Comparison of ENCODE assay signal across 15 cellular contexts in the genomic region with DNA sequence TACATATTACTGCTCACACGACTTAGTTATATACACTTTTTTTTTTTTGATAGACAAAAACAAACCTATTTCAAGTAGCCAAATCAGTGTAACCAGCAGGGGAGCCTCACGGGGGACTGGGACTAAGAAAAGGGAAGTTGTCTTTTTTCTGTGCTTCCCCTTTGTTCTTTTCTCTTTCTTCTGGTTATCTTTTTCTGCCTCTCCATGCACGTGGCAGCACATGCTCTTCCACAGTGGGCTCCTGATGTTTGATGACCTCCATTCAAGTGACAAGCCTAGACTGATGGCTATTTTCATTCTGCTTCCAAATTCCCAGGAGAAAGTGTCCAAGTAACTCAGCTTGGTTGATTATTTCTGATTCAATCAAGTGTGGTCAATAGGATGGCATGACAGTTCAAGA.
DNase-seq lines count a peak whose midpoint lies in the region; ATAC-seq and TF ChIP-seq lines count a peak whose summit lies in the region.
"Had no signal": no experiment of that assay in that cellular context is flagged by ENCODE, and none has a peak within 500 bp of the region (broad histone marks: within the 10 kb centered on the region; RNA-seq: fewer than 3 reads in every experiment).

No MANE protein-coding gene starts in this region.

- H3K27me3 Mint-ChIP-seq in nephron progenitor cell (ENCODE audit: low read depth, poor library complexity) = no peaks in the 10 kb centered on the region

- H3K9me3 ChIP-seq in OCI-LY7 (ENCODE audit: low read length) = no peaks in the 10 kb centered on the region
- no peaks in the 10 kb centered on the region for H3K9me3 ChIP-seq in gastrocnemius medialis

- H3K4me3 ChIP-seq in GM06990 (replicated peaks; ENCODE audit: low read depth, low read length) (no peak overlapping the region), OCI-LY7 (ENCODE audit: low read depth, low read length, poor library complexity, severe bottlenecking) (no peak overlapping the region), gastrocnemius medialis (no peak overlapping the region)

- intact Hi-C loops in OCI-LY7 (cut with micrococcal nuclease; ENCODE audit: unreplicated experiment) = loop anchor here (5.0 to 10.0 kb wide), 3 partner anchors 269 to 572 kb away; no protein-coding TSS in a partner anchor
- intact Hi-C loops in gastrocnemius medialis (cut with DNase I; ENCODE audit: low total_unique reads) = no loop called here

- peaks cover 9% of the 10 kb centered on the region for H3K4me1 ChIP-seq in OCI-LY7 (ENCODE audit: insufficient read depth, low read length, poor library complexity, severe bottlenecking)
- no peaks in the 10 kb centered on the region for H3K4me1 ChIP-seq in gastrocnemius medialis

- no peak overlapping the region for H3K4me2 ChIP-seq in OCI-LY7 (ENCODE audit: low read length)

- no peaks in the 10 kb centered on the region for H4K20me1 ChIP-seq in OCI-LY7 (ENCODE audit: insufficient read depth, low read length)

- no peaks in the 10 kb centered on the region for H3K79me2 ChIP-seq in OCI-LY7 (ENCODE audit: insufficient read depth, low read depth, low read length)

- ATAC-seq in HG02610 (IDR thresholded peaks at IDR 0.05; ENCODE audit: unreplicated experiment) = peak; percentile 28
- ATAC-seq in HG02763 (IDR thresholded peaks at IDR 0.05; ENCODE audit: unreplicated experiment) = no peak
- no peak for ATAC-seq in GM21515 (IDR thresholded peaks at IDR 0.05; ENCODE audit: unreplicated experiment)
- no peak for ATAC-seq in gastrocnemius medialis
- ATAC-seq: HCT116, WTC11 had no signal

- CTCF ChIA-PET in OCI-LY7 (lab: Charles Lee; ENCODE audit: unreplicated experiment) = no interaction called here

- no peak overlapping the region for H2AFZ ChIP-seq in OCI-LY7 (ENCODE audit: low read length)

- no TSS peak for BruUV-seq in OCI-LY7 (replicated peaks; lab: Mats Ljungman, UMichigan)

- H3K27ac ChIP-seq in OCI-LY7 (ENCODE audit: low read depth, low read length, poor library complexity, severe bottlenecking) (no peak overlapping the region), gastrocnemius medialis (no peak overlapping the region)

- H3K27ac Mint-ChIP-seq in nephron progenitor cell = no peak overlapping the region
- H3K27ac Mint-ChIP-seq: WTC11 had no signal

- H3K9me2 ChIP-seq in OCI-LY7 (ENCODE audit: insufficient read depth, low read length) = no peaks in the 10 kb centered on the region

- no peak for TF ChIP-seq POLR2A in gastrocnemius medialis (IDR thresholded peaks at IDR 0.05)

- POLR2A ChIA-PET in OCI-LY7 (lab: Charles Lee) = no interaction called here

- TF ChIP-seq CTCF in GM06990 (IDR thresholded peaks at IDR 0.05; ENCODE audit: insufficient read depth, low read length, poor library complexity, severe bottlenecking) (peak; percentile 6), OCI-LY7 (conservative IDR thresholded peaks at IDR 0.05; ENCODE audit: low read length) (0 out of 2 replicates have a peak, but pooled peaks have one; percentile 16), nephron progenitor cell (IDR thresholded peaks at IDR 0.05) (no peak), gastrocnemius medialis (IDR thresholded peaks at IDR 0.05 in 4 of 5, conservative IDR thresholded peaks at IDR 0.05 in 1 of 5) (no peak)

- H3K9me3 Mint-ChIP-seq in nephron progenitor cell = peaks cover 11% of the 10 kb centered on the region

- no peaks in the 10 kb centered on the region for H3K27me3 ChIP-seq in GM06990 (replicated peaks; ENCODE audit: control insufficient read depth, insufficient read depth, low read length)
- no peaks in the 10 kb centered on the region for H3K27me3 ChIP-seq in gastrocnemius medialis

- in situ Hi-C loops in gastrocnemius medialis (cut with MboI; ENCODE audit: low sequenced_read_pairs in 4 of 4) = loop anchor here (5.0 to 25.0 kb wide), 8 partner anchors 337 to 572 kb away; no protein-coding TSS in a partner anchor

- no peak for DNase-seq in GM06990 (ENCODE audit: extremely low read depth, insufficient read length)
- peak; percentile 33 for DNase-seq in OCI-LY7 (ENCODE audit: low spot score)
- DNase-seq in germinal center (ENCODE audit: low spot score) = peak; percentile 42
- no peak for DNase-seq in nephron progenitor cell
- no peak for DNase-seq in gastrocnemius medialis
- DNase-seq: cortex of kidney, foreskin fibroblast, kidney, mammary epithelial cell, NCI-H82 had no signal

- peaks cover 19% of the 10 kb centered on the region for H3K4me1 Mint-ChIP-seq in nephron progenitor cell

- H3K36me3 ChIP-seq in GM06990 (ENCODE audit: control insufficient read depth, insufficient read depth, low read length) (no peaks in the 10 kb centered on the region), OCI-LY7 (ENCODE audit: insufficient read depth, low read length) (no peaks in the 10 kb centered on the region), gastrocnemius medialis (no peaks in the 10 kb centered on the region)

- no peak overlapping the region for H3K4me3 Mint-ChIP-seq in nephron progenitor cell
- H3K4me3 Mint-ChIP-seq: WTC11 had no signal

- no peaks in the 10 kb centered on the region for H3K36me3 Mint-ChIP-seq in nephron progenitor cell (ENCODE audit: low read depth)
- H3K36me3 Mint-ChIP-seq: WTC11 had no signal

Comparison
In these comparisons a context has a peak if more than half of its experiments do, and no peak if none do; other contexts are left out.
1. DNase-seq: peak in OCI-LY7 (single experiment) and germinal center (single experiment); none in GM06990 (single experiment), nephron progenitor cell (single experiment) and gastrocnemius medialis (0 of 2).
2. CTCF ChIP-seq: peak in GM06990 (single experiment) and OCI-LY7 (single experiment); none in nephron progenitor cell (single experiment) and gastrocnemius medialis (0 of 5).